Comparison of ENCODE assay signal across 11 cellular contexts in the genomic region with DNA sequence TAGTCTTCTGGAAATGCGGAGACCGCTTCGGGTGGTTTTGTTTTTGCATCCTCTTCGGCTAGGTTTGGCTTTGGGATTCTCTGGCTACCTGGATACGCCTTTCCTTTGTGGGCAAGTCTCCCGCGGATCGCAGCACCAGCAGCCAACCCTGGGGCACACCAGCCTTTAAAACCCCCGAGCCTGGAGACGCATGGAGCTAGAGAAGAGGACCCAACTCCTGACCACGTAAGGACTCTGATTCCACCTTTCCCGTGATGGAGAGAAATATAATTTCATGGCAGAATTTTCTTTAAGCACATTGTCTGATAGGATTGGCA.
DNase-seq lines count a peak whose midpoint lies in the region; ATAC-seq, FAIRE-seq and TF ChIP-seq lines count a peak whose summit lies in the region.
"Had no signal": no experiment of that assay in that cellular context is flagged by ENCODE, and none has a peak within 500 bp of the region (broad histone marks: within the 10 kb centered on the region; RNA-seq: fewer than 3 reads in every experiment).

No MANE protein-coding gene starts in this region.

- no peak for TF ChIP-seq CTCF in keratinocyte (optimal IDR thresholded peaks at IDR 0.05 in 1 of 3, IDR thresholded peaks at IDR 0.05 in 1 of 3, conservative IDR thresholded peaks at IDR 0.05 in 1 of 3; ENCODE audit: extremely low read depth in 1 of 3, insufficient read depth in 2 of 3, low read length in 3 of 3)

- ATAC-seq in T-cell (replicated peaks in 1 of 4) = no peak
- no peak for ATAC-seq in GM21529 (IDR thresholded peaks at IDR 0.05; ENCODE audit: unreplicated experiment)
- ATAC-seq in GM21717 (IDR thresholded peaks at IDR 0.05; ENCODE audit: unreplicated experiment) = no peak

- CTCF ChIA-PET in T-cell (lab: Charles Lee) = no interaction called here

- H3K9ac ChIP-seq in keratinocyte (ENCODE audit: control insufficient read depth, extremely low read depth, insufficient read depth, low read length) = peak overlapping the region; percentile 66

- peaks cover 5 to 13% (median 5%) of the 10 kb centered on the region in 3 donors for H3K4me1 Mint-ChIP-seq in T-cell

- H3K9me3 ChIP-seq in keratinocyte (ENCODE audit: control insufficient read depth, low read depth, low read length) = no peaks in the 10 kb centered on the region
- H3K9me3 ChIP-seq: adrenal gland had no signal

- H3K36me3 ChIP-seq in keratinocyte (ENCODE audit: control insufficient read depth in 2 of 2, extremely low read depth in 1 of 2, insufficient read depth in 2 of 2, low read length in 2 of 2) = no peaks in the 10 kb centered on the region
- H3K36me3 ChIP-seq: adrenal gland, gastroesophageal sphincter had no signal

- H3K27ac ChIP-seq in keratinocyte (ENCODE audit: control insufficient read depth, insufficient read depth, low read length) (peak overlapping the region; percentile 57), skin epidermis (peak overlapping the region in 9 of 21 experiments; percentile 16 to 55 (median 45))
- H3K27ac ChIP-seq: adrenal gland, gastroesophageal sphincter had no signal

- H3K9me3 Mint-ChIP-seq in T-cell = peaks cover 10 to 12% (median 11%) of the 10 kb centered on the region in 3 donors

- peaks cover 5% of the 10 kb centered on the region for H3K9me1 ChIP-seq in keratinocyte (ENCODE audit: control insufficient read depth, extremely low read depth, insufficient read depth, low read length)

- no peaks in the 10 kb centered on the region for H3K27me3 ChIP-seq in keratinocyte (ENCODE audit: control insufficient read depth, extremely low read depth, insufficient read depth, low read length)

- peak overlapping the region; percentile 6 to 39 (median 37) for H3K4me3 Mint-ChIP-seq in T-cell

- peaks cover 43% of the 10 kb centered on the region for H3K4me1 ChIP-seq in keratinocyte (ENCODE audit: control insufficient read depth, extremely low read depth, insufficient read depth, low read length)
- H3K4me1 ChIP-seq: adrenal gland had no signal

- dilution Hi-C loops in keratinocyte (cut with MboI; ENCODE audit: extremely low pct_ligation_motif_present, low sequenced_read_pairs) = loop anchor here (5.0 kb wide), 1 partner anchor 101 kb away; no protein-coding TSS in a partner anchor

- no peak for FAIRE-seq in keratinocyte (lab: Jason Lieb, UNC)
- FAIRE-seq: small intestine had no signal

- H3K27ac Mint-ChIP-seq in T-cell = no peak overlapping the region

- H3K79me2 ChIP-seq in keratinocyte (ENCODE audit: control insufficient read depth, insufficient read depth, low read length) = peaks cover 4% of the 10 kb centered on the region

- POLR2A ChIA-PET in T-cell (lab: Charles Lee) = no interaction called here

- peak overlapping the region; percentile 93 for H2AFZ ChIP-seq in keratinocyte (ENCODE audit: control insufficient read depth, low read length)

- DNase-seq in NCI-H1694 treated with DMSO at 0.1 percent for 48 hours (lab: John Stamatoyannopoulos, UW) = peak; percentile 11
- DNase-seq in NCI-H1694 (lab: John Stamatoyannopoulos, UW) = no peak
- no peak for DNase-seq in T-cell
- no peak for DNase-seq in keratinocyte (ENCODE audit: low read depth, low spot score)
- no peak for DNase-seq in central memory CD4-positive, alpha-beta T cell
- DNase-seq: adrenal gland had no signal

- H4K20me1 ChIP-seq in keratinocyte (ENCODE audit: control insufficient read depth, extremely low read depth, insufficient read depth, low read length) = no peaks in the 10 kb centered on the region

- H3K27me3 Mint-ChIP-seq in T-cell = peaks cover 33 to 45% of the 10 kb centered on the region in 2 donors

- peak overlapping the region; percentile 62 to 89 (median 74) for H3K4me3 ChIP-seq in keratinocyte (ENCODE audit: control insufficient read depth in 2 of 3, extremely low read depth in 1 of 3, insufficient read depth in 2 of 3, low read depth in 1 of 3, low read length in 3 of 3)
- H3K4me3 ChIP-seq in skin epidermis = peak overlapping the region; percentile 23 to 54 (median 38)
- H3K4me3 ChIP-seq: adrenal gland had no signal

- peak overlapping the region; percentile 87 for H3K4me2 ChIP-seq in keratinocyte (ENCODE audit: control insufficient read depth, extremely low read depth, insufficient read depth, low read depth, low read length)

- H3K36me3 Mint-ChIP-seq in T-cell = no peaks in the 10 kb centered on the region
